Comparison of ENCODE assay signal across 1 cellular context in the genomic region with DNA sequence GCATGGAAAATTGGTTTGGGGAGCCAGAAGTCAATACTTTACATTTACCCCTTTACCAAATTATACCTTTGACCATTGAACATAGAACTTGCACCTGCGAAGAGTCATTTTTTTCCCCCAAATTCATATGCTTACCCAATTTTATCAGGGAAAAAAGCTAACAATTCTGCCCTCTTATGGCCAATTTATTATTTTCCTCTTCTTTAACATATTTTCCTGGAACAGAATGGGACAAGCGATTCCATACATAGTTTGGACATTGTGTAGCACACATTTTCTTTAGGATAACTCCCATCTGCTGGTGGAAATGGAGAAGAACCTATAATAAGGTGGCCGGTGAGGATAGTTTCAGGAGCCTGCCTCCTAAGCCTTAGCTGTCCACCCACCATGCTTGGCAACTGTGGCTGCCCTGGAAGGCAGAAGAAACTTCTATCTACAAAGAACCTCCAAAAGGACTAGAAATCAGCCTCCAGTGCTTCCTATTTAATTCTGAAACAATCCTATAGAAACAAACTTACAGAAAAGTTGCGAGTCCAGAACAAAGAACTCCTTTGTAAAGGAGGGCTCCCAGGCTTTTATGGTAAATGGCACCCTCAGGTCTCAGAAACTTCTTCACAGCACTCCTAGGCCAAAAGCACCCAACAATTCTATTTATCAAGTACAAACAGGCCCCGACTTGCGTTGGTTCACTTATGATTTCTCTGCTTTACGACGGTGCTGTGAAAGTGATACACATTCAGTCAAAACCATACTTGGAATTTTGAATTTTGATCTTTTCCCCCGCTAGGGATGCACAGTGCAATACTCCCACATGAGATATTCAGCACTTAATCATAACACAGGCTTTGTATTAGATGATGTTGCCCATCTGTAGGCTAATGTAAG.
TF ChIP-seq lines count a peak whose summit lies in the region.

No MANE protein-coding gene starts in this region.

TF ChIP-seq in HepG2, 621 proteins besides CTCF, POLR2A, EP300 and RAD21 (continued from another document):
- TF ChIP-seq, protein P1, sequence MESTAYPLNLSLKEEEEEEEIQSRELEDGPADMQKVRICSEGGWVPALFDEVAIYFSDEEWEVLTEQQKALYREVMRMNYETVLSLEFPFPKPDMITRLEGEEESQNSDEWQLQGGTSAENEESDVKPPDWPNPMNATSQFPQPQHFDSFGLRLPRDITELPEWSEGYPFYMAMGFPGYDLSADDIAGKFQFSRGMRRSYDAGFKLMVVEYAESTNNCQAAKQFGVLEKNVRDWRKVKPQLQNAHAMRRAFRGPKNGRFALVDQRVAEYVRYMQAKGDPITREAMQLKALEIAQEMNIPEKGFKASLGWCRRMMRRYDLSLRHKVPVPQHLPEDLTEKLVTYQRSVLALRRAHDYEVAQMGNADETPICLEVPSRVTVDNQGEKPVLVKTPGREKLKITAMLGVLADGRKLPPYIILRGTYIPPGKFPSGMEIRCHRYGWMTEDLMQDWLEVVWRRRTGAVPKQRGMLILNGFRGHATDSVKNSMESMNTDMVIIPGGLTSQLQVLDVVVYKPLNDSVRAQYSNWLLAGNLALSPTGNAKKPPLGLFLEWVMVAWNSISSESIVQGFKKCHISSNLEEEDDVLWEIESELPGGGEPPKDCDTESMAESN (CRISPR knock-in tag; conservative IDR thresholded peaks at IDR 0.05) = no peak
- TF ChIP-seq, protein P2, sequence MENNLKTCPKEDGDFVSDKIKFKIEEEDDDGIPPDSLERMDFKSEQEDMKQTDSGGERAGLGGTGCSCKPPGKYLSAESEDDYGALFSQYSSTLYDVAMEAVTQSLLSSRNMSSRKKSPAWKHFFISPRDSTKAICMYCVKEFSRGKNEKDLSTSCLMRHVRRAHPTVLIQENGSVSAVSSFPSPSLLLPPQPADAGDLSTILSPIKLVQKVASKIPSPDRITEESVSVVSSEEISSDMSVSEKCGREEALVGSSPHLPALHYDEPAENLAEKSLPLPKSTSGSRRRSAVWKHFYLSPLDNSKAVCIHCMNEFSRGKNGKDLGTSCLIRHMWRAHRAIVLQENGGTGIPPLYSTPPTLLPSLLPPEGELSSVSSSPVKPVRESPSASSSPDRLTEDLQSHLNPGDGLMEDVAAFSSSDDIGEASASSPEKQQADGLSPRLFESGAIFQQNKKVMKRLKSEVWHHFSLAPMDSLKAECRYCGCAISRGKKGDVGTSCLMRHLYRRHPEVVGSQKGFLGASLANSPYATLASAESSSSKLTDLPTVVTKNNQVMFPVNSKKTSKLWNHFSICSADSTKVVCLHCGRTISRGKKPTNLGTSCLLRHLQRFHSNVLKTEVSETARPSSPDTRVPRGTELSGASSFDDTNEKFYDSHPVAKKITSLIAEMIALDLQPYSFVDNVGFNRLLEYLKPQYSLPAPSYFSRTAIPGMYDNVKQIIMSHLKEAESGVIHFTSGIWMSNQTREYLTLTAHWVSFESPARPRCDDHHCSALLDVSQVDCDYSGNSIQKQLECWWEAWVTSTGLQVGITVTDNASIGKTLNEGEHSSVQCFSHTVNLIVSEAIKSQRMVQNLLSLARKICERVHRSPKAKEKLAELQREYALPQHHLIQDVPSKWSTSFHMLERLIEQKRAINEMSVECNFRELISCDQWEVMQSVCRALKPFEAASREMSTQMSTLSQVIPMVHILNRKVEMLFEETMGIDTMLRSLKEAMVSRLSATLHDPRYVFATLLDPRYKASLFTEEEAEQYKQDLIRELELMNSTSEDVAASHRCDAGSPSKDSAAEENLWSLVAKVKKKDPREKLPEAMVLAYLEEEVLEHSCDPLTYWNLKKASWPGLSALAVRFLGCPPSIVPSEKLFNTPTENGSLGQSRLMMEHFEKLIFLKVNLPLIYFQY (CRISPR knock-in tag; IDR thresholded peaks at IDR 0.05; ENCODE audit: borderline replicate concordance) = no peak
- peak; percentile 53 for TF ChIP-seq STAG1 (CRISPR knock-in tag; IDR thresholded peaks at IDR 0.05)
